Comparison of ENCODE assay signal across 27 cellular contexts in genomic region chr22:23000657-23001439, GRCh38.
"Had no signal": no experiment of that assay in that cellular context is flagged by ENCODE, and none has a peak within 500 bp of the region (broad histone marks: within the 10 kb centered on the region; RNA-seq: fewer than 3 reads in every experiment).

No MANE protein-coding gene starts in this region.

- H3K36me3 ChIP-seq: breast epithelium, heart left ventricle, lower lobe of right lung, right atrium auricular region, stomach, thyroid gland, upper lobe of right lung had no signal

- DNase-seq: activated CD4-positive, alpha-beta T cell treated with anti-CD3 and anti-CD28 coated beads, Interleukin-2, amount 50 U/mL, for 1 hour; activated CD8-positive, alpha-beta T cell treated with anti-CD3 and anti-CD28 coated beads for 36 hours; activated T-cell treated with anti-CD3 and anti-CD28 coated beads, Interleukin-2, amount 50 U/mL, for 4 hours; central memory CD4-positive, alpha-beta T cell; endodermal cell; foreskin keratinocyte; heart left ventricle; hypothalamus; kidney glomerular epithelial cell; lower lobe of right lung; mesendoderm; stimulated activated CD4-positive, alpha-beta T cell treated with anti-CD3 and anti-CD28 coated beads, Interleukin-1b, Interleukin-23, amount 100 ng/mL, for 48 hours; stimulated activated CD4-positive, alpha-beta T cell treated with anti-CD3 and anti-CD28 coated beads, Interleukin-4, amount 100 ng/mL, for 4 hours; stimulated activated CD8-positive, alpha-beta memory T cell treated with anti-CD3 and anti-CD28 coated beads, Interleukin-4, amount 100 ng/mL, for 48 hours; stomach; thyroid gland; upper lobe of right lung had no signal

- ATAC-seq: activated CD8-positive, alpha-beta T cell treated with anti-CD3 and anti-CD28 coated beads for 36 hours; activated T-cell treated with anti-CD3 and anti-CD28 coated beads, Interleukin-2, amount 50 U/mL, for 4 hours; activated T-helper 17 cell treated with anti-CD3 and anti-CD28 coated beads, Interleukin-2, amount 50 U/mL, for 72 hours; esophagus mucosa; foreskin keratinocyte; heart left ventricle; left lobe of liver; lower lobe of right lung; natural killer cell treated with Interleukin-12 subunit alpha and Interleukin-12 subunit beta and Interleukin-15 and Interleukin-18, amount 100 ng/mL, for 72 hours; upper lobe of right lung; WTC11 had no signal

- H3K4me3 ChIP-seq: breast epithelium, heart left ventricle, lower lobe of right lung, right atrium auricular region, smooth muscle cell, stomach, thyroid gland, upper lobe of right lung had no signal

- H3K4me1 Mint-ChIP-seq: activated naive CD4-positive, alpha-beta T cell treated with anti-CD3 and anti-CD28 coated beads, Interleukin-2, amount 50 U/mL, for 24 hours; activated T-helper 17 cell treated with anti-CD3 and anti-CD28 coated beads, Interleukin-2, amount 50 U/mL, for 72 hours; WTC11 had no signal

- H3K27me3 Mint-ChIP-seq: stimulated activated memory B cell treated with anti-CD40 and anti-IgM and Interleukin-4, amounts not matched to agents 10 μg/mL and 1 μg/mL and 100 μg/mL, for 72 hours had no signal

- H3K27me3 ChIP-seq: breast epithelium, foreskin keratinocyte, right atrium auricular region, stomach, thyroid gland, upper lobe of right lung had no signal

- H3K27ac Mint-ChIP-seq: activated CD8-positive, alpha-beta T cell treated with anti-CD3 and anti-CD28 coated beads for 36 hours; activated naive CD4-positive, alpha-beta T cell treated with anti-CD3 and anti-CD28 coated beads, Interleukin-2, amount 50 U/mL, for 24 hours; activated T-helper 17 cell treated with anti-CD3 and anti-CD28 coated beads, Interleukin-2, amount 50 U/mL, for 72 hours; endodermal cell; natural killer cell treated with Interleukin-12 subunit alpha and Interleukin-12 subunit beta and Interleukin-15 and Interleukin-18, amount 100 ng/mL, for 72 hours; stimulated activated memory B cell treated with anti-CD40 and anti-IgM and Interleukin-4, amounts not matched to agents 10 μg/mL and 1 μg/mL and 100 μg/mL, for 72 hours; WTC11 had no signal

- H3K4me1 ChIP-seq: breast epithelium, foreskin keratinocyte, heart left ventricle, lower lobe of right lung, right atrium auricular region, stomach, thyroid gland, upper lobe of right lung had no signal

- H3K9me3 ChIP-seq: thyroid gland had no signal

- H3K27ac ChIP-seq: breast epithelium, foreskin keratinocyte, heart left ventricle, lower lobe of right lung, right atrium auricular region, stomach, thyroid gland, upper lobe of right lung had no signal

- H3K4me2 ChIP-seq: smooth muscle cell had no signal

- H3K4me3 Mint-ChIP-seq: activated CD8-positive, alpha-beta T cell treated with anti-CD3 and anti-CD28 coated beads for 36 hours; activated naive CD4-positive, alpha-beta T cell treated with anti-CD3 and anti-CD28 coated beads, Interleukin-2, amount 50 U/mL, for 24 hours; activated T-cell treated with anti-CD3 and anti-CD28 coated beads, Interleukin-2, amount 50 U/mL, for 4 hours; activated T-helper 17 cell treated with anti-CD3 and anti-CD28 coated beads, Interleukin-2, amount 50 U/mL, for 72 hours; endodermal cell; natural killer cell treated with Interleukin-12 subunit alpha and Interleukin-12 subunit beta and Interleukin-15 and Interleukin-18, amount 100 ng/mL, for 72 hours; stimulated activated memory B cell treated with anti-CD40 and anti-IgM and Interleukin-4, amounts not matched to agents 10 μg/mL and 1 μg/mL and 100 μg/mL, for 72 hours; WTC11 had no signal
